Comparison of ENCODE assay signal across 20 cellular contexts in genomic region chr4:55037728-55038127, GRCh38.
"Had no signal": no experiment of that assay in that cellular context is flagged by ENCODE, and none has a peak within 500 bp of the region (broad histone marks: within the 10 kb centered on the region; RNA-seq: fewer than 3 reads in every experiment).

No MANE protein-coding gene starts in this region.

- H3K36me3 ChIP-seq: sigmoid colon, SJCRH30, stomach had no signal

- H3K4me3 ChIP-seq: psoas muscle, sigmoid colon, SJCRH30, stomach, testis had no signal

- H3K27me3 ChIP-seq: foreskin keratinocyte, sigmoid colon, SJCRH30, stomach, testis had no signal

- H3K9me3 Mint-ChIP-seq: central memory CD8-positive, alpha-beta T cell had no signal

- H3K27ac ChIP-seq: foreskin keratinocyte, psoas muscle, SJCRH30 had no signal

- H3K4me1 Mint-ChIP-seq: activated CD4-positive, alpha-beta T cell treated with anti-CD3 and anti-CD28 coated beads, Interleukin-2, amount 10 ng/mL, durations not matched to agents 24 days and 14 days; central memory CD8-positive, alpha-beta T cell had no signal

- DNase-seq: activated CD4-positive, alpha-beta T cell treated with anti-CD3 and anti-CD28 coated beads, Interleukin-2, amount 10 ng/mL, durations not matched to agents 24 days and 14 days; activated CD4-positive, CD25-positive, alpha-beta regulatory T cell; activated CD8-positive, alpha-beta memory T cell treated with anti-CD3 and anti-CD28 coated beads, Interleukin-2, amount 50 U/mL, for 4 hours; activated CD8-positive, alpha-beta T cell treated with anti-CD3 and anti-CD28 coated beads, Interleukin-2, amount 10 ng/mL, durations not matched to agents 7 days and 5 days; activated effector memory CD4-positive, alpha-beta T cell treated with anti-CD3 and anti-CD28 coated beads, Interleukin-2, amount 50 U/mL, for 16 hours; activated T-cell treated with anti-CD3 and anti-CD28 coated beads, Interleukin-2, amount 50 U/mL, for 48 hours; amniotic stem cell; effector CD8-positive, alpha-beta T cell; foreskin keratinocyte; islet precursor cell; psoas muscle; sigmoid colon; SJCRH30; stimulated activated CD4-positive, alpha-beta T cell treated with anti-CD3 and anti-CD28 coated beads, Interleukin-12 subunit alpha, Interleukin-12 subunit beta, amount 100 ng/mL, for 4 hours; stimulated activated CD4-positive, alpha-beta T cell treated with anti-CD3 and anti-CD28 coated beads, Interleukin-2, amount 100 ng/mL, for 24 hours; stomach; T-helper 2 cell had no signal

- H3K4me1 ChIP-seq: foreskin keratinocyte, psoas muscle had no signal

- H3K9me3 ChIP-seq: psoas muscle, sigmoid colon, SJCRH30, testis had no signal

- H3K27ac Mint-ChIP-seq: activated CD4-positive, alpha-beta T cell treated with anti-CD3 and anti-CD28 coated beads, Interleukin-2, amount 10 ng/mL, durations not matched to agents 24 days and 14 days; activated CD8-positive, alpha-beta T cell treated with anti-CD3 and anti-CD28 coated beads, Interleukin-2, amount 10 ng/mL, durations not matched to agents 7 days and 5 days; activated naive CD4-positive, alpha-beta T cell treated with anti-CD3 and anti-CD28 coated beads, Interleukin-2, amount 50 U/mL, for 72 hours had no signal

- H3K4me3 Mint-ChIP-seq: activated CD4-positive, alpha-beta T cell treated with anti-CD3 and anti-CD28 coated beads, Interleukin-2, amount 10 ng/mL, durations not matched to agents 24 days and 14 days; activated CD8-positive, alpha-beta T cell treated with anti-CD3 and anti-CD28 coated beads, Interleukin-2, amount 10 ng/mL, durations not matched to agents 7 days and 5 days; central memory CD8-positive, alpha-beta T cell had no signal

- ATAC-seq: activated CD8-positive, alpha-beta T cell treated with anti-CD3 and anti-CD28 coated beads, Interleukin-2, amount 10 ng/mL, durations not matched to agents 7 days and 5 days; activated naive CD4-positive, alpha-beta T cell treated with anti-CD3 and anti-CD28 coated beads, Interleukin-2, amount 50 U/mL, for 72 hours; foreskin keratinocyte had no signal

- H3K27me3 Mint-ChIP-seq: activated CD4-positive, alpha-beta T cell treated with anti-CD3 and anti-CD28 coated beads, Interleukin-2, amount 10 ng/mL, durations not matched to agents 24 days and 14 days; central memory CD8-positive, alpha-beta T cell had no signal
